Comparison of ENCODE assay signal across 17 cellular contexts in the genomic region with DNA sequence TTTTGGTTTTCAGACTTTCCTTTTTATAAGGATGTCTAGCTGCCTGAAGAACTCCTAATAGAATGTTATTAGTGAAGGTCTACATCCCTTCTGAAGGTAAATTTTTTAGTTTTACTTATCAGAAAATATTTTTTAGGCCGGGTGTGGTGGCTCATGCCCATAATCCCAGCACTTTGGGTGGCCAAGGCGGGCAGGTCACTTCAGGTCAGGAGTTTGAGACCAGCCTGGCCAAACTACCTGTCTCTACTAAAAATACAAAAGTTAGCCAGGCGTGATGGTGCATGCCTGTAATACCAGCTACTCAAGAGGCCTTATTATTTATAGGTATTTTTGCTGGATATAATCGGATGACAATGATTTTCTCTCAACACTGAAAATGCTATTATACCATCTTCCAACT.
DNase-seq lines count a peak whose midpoint lies in the region; TF ChIP-seq lines count a peak whose summit lies in the region.
"Had no signal": no experiment of that assay in that cellular context is flagged by ENCODE, and none has a peak within 500 bp of the region (broad histone marks: within the 10 kb centered on the region; RNA-seq: fewer than 3 reads in every experiment).

No MANE protein-coding gene starts in this region.

- no peak overlapping the region for H2AFZ ChIP-seq in mesenchymal stem cell (ENCODE audit: low read depth, low read length)
- H2AFZ ChIP-seq in smooth muscle cell (ENCODE audit: low read depth) = no peak overlapping the region

- no peak overlapping the region for H3K14ac ChIP-seq in mesenchymal stem cell (ENCODE audit: low read length in 2 of 2)

- H2BK15ac ChIP-seq in mesenchymal stem cell (ENCODE audit: low read depth, poor library complexity, severe bottlenecking) = no peak overlapping the region

- H3K9me3 ChIP-seq in adipocyte (ENCODE audit: control insufficient read depth, low read length) = no peaks in the 10 kb centered on the region
- H3K9me3 ChIP-seq in mesenchymal stem cell (ENCODE audit: control insufficient read depth, low read length) = no peaks in the 10 kb centered on the region
- H3K9me3 ChIP-seq in smooth muscle cell (replicated peaks; ENCODE audit: low read depth) = no peaks in the 10 kb centered on the region
- H3K9me3 ChIP-seq: A549, BLaER1, HAP-1 had no signal

- H4K91ac ChIP-seq in mesenchymal stem cell (ENCODE audit: low read length) = no peak overlapping the region

- H2BK5ac ChIP-seq in mesenchymal stem cell (ENCODE audit: low read depth, low read length, poor library complexity, severe bottlenecking) = no peak overlapping the region

- H2BK120ac ChIP-seq in mesenchymal stem cell (ENCODE audit: low read depth, low read length) = no peak overlapping the region

- H3K23ac ChIP-seq in mesenchymal stem cell (ENCODE audit: low read length in 2 of 2) = no peak overlapping the region

- no peaks in the 10 kb centered on the region for H3K36me3 Mint-ChIP-seq in HFFc6 (ENCODE audit: low read depth)
- H3K36me3 Mint-ChIP-seq: CD14-positive monocyte; CD4-positive, alpha-beta memory T cell had no signal

- H3K9me3 Mint-ChIP-seq in HFFc6 = no peaks in the 10 kb centered on the region

- H3K9ac ChIP-seq in adipocyte (ENCODE audit: low read length) (peak overlapping the region; percentile 0), mesenchymal stem cell (ENCODE audit: low read length) (no peak overlapping the region), smooth muscle cell (ENCODE audit: low read depth) (no peak overlapping the region)
- H3K9ac ChIP-seq: BLaER1 had no signal

- H2AK5ac ChIP-seq in mesenchymal stem cell (ENCODE audit: low read length, severe bottlenecking) = no peak overlapping the region

- H3K4me1 ChIP-seq in adipocyte (ENCODE audit: control insufficient read depth, insufficient read depth, low read length) (peaks cover 32% of the 10 kb centered on the region), mesenchymal stem cell (ENCODE audit: control insufficient read depth, insufficient read depth, low read depth, low read length) (peaks cover 2% of the 10 kb centered on the region), smooth muscle cell (ENCODE audit: low read depth) (peaks cover 5% of the 10 kb centered on the region)

- H3K18ac ChIP-seq in mesenchymal stem cell (ENCODE audit: low read depth in 1 of 2, low read length in 2 of 2) = no peak overlapping the region

- H2BK12ac ChIP-seq in mesenchymal stem cell (ENCODE audit: low read length in 2 of 2) = no peak overlapping the region

- H3K4me3 ChIP-seq in adipocyte (ENCODE audit: low read length) (no peak overlapping the region), mesenchymal stem cell (ENCODE audit: insufficient read depth in 1 of 2, low read depth in 1 of 2, low read length in 2 of 2) (no peak overlapping the region), smooth muscle cell (no peak overlapping the region)
- H3K4me3 ChIP-seq: A549, BLaER1, HAP-1, K562 had no signal

- WGBS in mesenchymal stem cell = 92% methylated on average over 2 of the region's 4 CpGs
- 91% methylated on average over 4 of the region's 4 CpGs for WGBS in smooth muscle cell (ENCODE audit: low lambda C conversion rate)

- H3K27ac Mint-ChIP-seq in HFFc6 = peak overlapping the region; percentile 92
- H3K27ac Mint-ChIP-seq: CD14-positive monocyte; CD4-positive, alpha-beta memory T cell had no signal

- no peaks in the 10 kb centered on the region for H3K79me2 ChIP-seq in smooth muscle cell (ENCODE audit: low read depth)

- H3F3A ChIP-seq in smooth muscle cell (ENCODE audit: low read depth) = no peaks in the 10 kb centered on the region

- no peaks in the 10 kb centered on the region for H4K20me1 ChIP-seq in smooth muscle cell (ENCODE audit: low read depth)
- H4K20me1 ChIP-seq: BLaER1 had no signal

- no peak for TF ChIP-seq CTCF in HFFc6 (IDR thresholded peaks at IDR 0.05)
- no peak for TF ChIP-seq CTCF in smooth muscle cell (IDR thresholded peaks at IDR 0.05; ENCODE audit: borderline replicate concordance, insufficient read depth, poor library complexity, severe bottlenecking)

- H3K36me3 ChIP-seq in adipocyte (ENCODE audit: control insufficient read depth, insufficient read depth, low read length, severe bottlenecking) (no peaks in the 10 kb centered on the region), mesenchymal stem cell (ENCODE audit: control insufficient read depth in 1 of 2, insufficient read depth in 2 of 2, low read depth in 1 of 2, low read length in 2 of 2) (no peaks in the 10 kb centered on the region), smooth muscle cell (ENCODE audit: low read depth) (no peaks in the 10 kb centered on the region)
- H3K36me3 ChIP-seq: BLaER1, HAP-1 had no signal

- H3K27ac ChIP-seq in mesenchymal stem cell (ENCODE audit: low read length, poor library complexity, severe bottlenecking) = peak overlapping the region; percentile 23
- H3K27ac ChIP-seq in smooth muscle cell (ENCODE audit: low read depth) = no peak overlapping the region
- H3K27ac ChIP-seq: BLaER1, HL-60 had no signal

- H3K27me3 Mint-ChIP-seq in HFFc6 (ENCODE audit: insufficient read depth) = no peaks in the 10 kb centered on the region
- H3K27me3 Mint-ChIP-seq: CD4-positive, alpha-beta memory T cell had no signal

- DNase-seq in HFFc6 (no peak), adipocyte (ENCODE audit: low read depth) (no peak), mesenchymal stem cell (no peak), GM19240 (ENCODE audit: insufficient read length, low spot score) (no peak), smooth muscle cell (lab: John Stamatoyannopoulos, UW; ENCODE audit: unreplicated experiment) (no peak), A172 (ENCODE audit: low spot score) (no peak)
- DNase-seq in activated T-cell treated with anti-CD3 and anti-CD28 coated beads, Interleukin-2, amount 50 U/mL, for 48 hours = no peak
- DNase-seq: CD4-positive, alpha-beta memory T cell; DMS153; DMS79; GDM1 had no signal

- no peaks in the 10 kb centered on the region for H3K79me1 ChIP-seq in mesenchymal stem cell (replicated peaks; ENCODE audit: low read length, poor library complexity, severe bottlenecking)

- H3K4me2 ChIP-seq in mesenchymal stem cell (ENCODE audit: low read length, poor library complexity, severe bottlenecking) = no peak overlapping the region
- H3K4me2 ChIP-seq in smooth muscle cell = no peak overlapping the region
- H3K4me2 ChIP-seq: BLaER1 had no signal

- peak overlapping the region; percentile 33; the same call in 1 of the 2 replicates for H3K4me3 Mint-ChIP-seq in HFFc6
- H3K4me3 Mint-ChIP-seq: CD14-positive monocyte; CD4-positive, alpha-beta memory T cell had no signal

- H4K8ac ChIP-seq in mesenchymal stem cell (ENCODE audit: low read length) = no peak overlapping the region

- no peak overlapping the region for H3K4ac ChIP-seq in mesenchymal stem cell (ENCODE audit: low read depth in 1 of 2, low read length in 2 of 2)

- H3K4me1 Mint-ChIP-seq in HFFc6 (ENCODE audit: low read depth) = peaks cover 91% of the 10 kb centered on the region
- H3K4me1 Mint-ChIP-seq: CD14-positive monocyte; CD4-positive, alpha-beta memory T cell had no signal

- no peaks in the 10 kb centered on the region for H3K27me3 ChIP-seq in adipocyte (replicated peaks; ENCODE audit: control insufficient read depth, insufficient read depth, low read length)
- no peaks in the 10 kb centered on the region for H3K27me3 ChIP-seq in mesenchymal stem cell (ENCODE audit: control insufficient read depth in 1 of 2, insufficient read depth in 1 of 2, low read length in 2 of 2)
- H3K27me3 ChIP-seq in smooth muscle cell (ENCODE audit: low read depth) = no peaks in the 10 kb centered on the region
- H3K27me3 ChIP-seq: BLaER1 had no signal
